In the genomic region with DNA sequence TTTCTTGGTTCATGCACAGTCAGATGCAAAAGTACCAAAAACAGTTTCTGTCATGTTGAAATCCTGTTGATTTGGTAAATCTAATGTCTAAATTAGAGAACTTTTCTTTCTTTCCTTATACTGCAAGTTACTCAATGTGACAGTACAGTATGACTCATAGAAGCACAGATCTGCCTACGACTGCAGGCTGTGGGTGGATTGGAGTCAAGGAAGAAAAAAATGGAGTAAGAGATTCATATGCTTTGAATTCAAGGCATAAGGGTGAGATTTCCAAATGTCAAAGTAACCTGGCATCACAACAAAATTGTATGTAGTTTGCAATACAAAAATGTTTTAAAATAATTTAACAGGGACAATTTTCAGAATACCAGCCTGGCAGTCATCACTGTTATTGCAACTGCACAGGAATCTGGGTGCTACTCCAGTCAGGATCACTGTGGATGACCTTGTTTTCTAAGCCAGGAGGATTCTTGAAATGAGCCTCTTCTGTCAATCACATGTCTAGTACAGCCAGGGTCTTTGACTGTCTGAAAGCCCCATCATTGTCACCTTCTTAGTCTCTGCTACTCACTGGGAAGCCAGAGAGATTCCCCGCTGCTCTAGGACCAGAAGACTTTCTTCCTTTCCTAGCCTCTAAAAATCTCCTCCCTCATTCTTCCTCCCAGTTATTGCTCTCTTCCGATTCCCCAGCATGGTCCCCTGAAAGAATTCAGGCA, we compare ENCODE assay signal across 9 cellular contexts.
DNase-seq lines count a peak whose midpoint lies in the region; ATAC-seq, FAIRE-seq and TF ChIP-seq lines count a peak whose summit lies in the region.
"Had no signal": no experiment of that assay in that cellular context is flagged by ENCODE, and none has a peak within 500 bp of the region (broad histone marks: within the 10 kb centered on the region; RNA-seq: fewer than 3 reads in every experiment).

No MANE protein-coding gene starts in this region.

- H3K27ac Mint-ChIP-seq in activated CD4-positive, alpha-beta T cell treated with anti-CD3 and anti-CD28 coated beads, Interleukin-2, amount 10 ng/mL, durations not matched to agents 7 days and 5 days, result no peak overlapping the region
- H3K27ac Mint-ChIP-seq: stimulated activated naive CD8-positive, alpha-beta T cell treated with anti-CD3 and anti-CD28 coated beads, Interleukin-15, Interleukin-2, amounts not matched to agents 100 ng/mL and 50 ng/mL, for 24 hours had no signal

- H3K4me3 Mint-ChIP-seq in activated CD4-positive, alpha-beta T cell treated with anti-CD3 and anti-CD28 coated beads, Interleukin-2, amount 10 ng/mL, durations not matched to agents 7 days and 5 days, result no peak overlapping the region
- H3K4me3 Mint-ChIP-seq: stimulated activated naive CD8-positive, alpha-beta T cell treated with anti-CD3 and anti-CD28 coated beads, Interleukin-15, Interleukin-2, amounts not matched to agents 100 ng/mL and 50 ng/mL, for 24 hours had no signal

- no peaks in the 10 kb centered on the region for H3K9me3 ChIP-seq in adipocyte (ENCODE audit: control insufficient read depth, low read length)
- no peaks in the 10 kb centered on the region for H3K9me3 ChIP-seq in left ventricle myocardium inferior (replicated peaks)
- H3K9me3 ChIP-seq in spleen, result peaks cover 0 to 4% (median 0%) of the 10 kb centered on the region in 8 donors

- H3K27ac ChIP-seq in left ventricle myocardium inferior (replicated peaks) (peak overlapping the region; percentile 52), spleen (peak overlapping the region in 6 of 8 donors; percentile 22 to 72 (median 53))

- H3K4me1 ChIP-seq in adipocyte (ENCODE audit: control insufficient read depth, insufficient read depth, low read length) (peaks cover 52% of the 10 kb centered on the region), left ventricle myocardium inferior (peaks cover 15% of the 10 kb centered on the region), spleen (peaks cover 0 to 19% (median 7%) of the 10 kb centered on the region in 6 donors)

- CTCF ChIA-PET in activated CD4-positive, alpha-beta T cell treated with anti-CD3 and anti-CD28 coated beads, Interleukin-2, amount 10 ng/mL, durations not matched to agents 7 days and 5 days (lab: Charles Lee), result no interaction called here

- H3K4me1 Mint-ChIP-seq in activated CD4-positive, alpha-beta T cell treated with anti-CD3 and anti-CD28 coated beads, Interleukin-2, amount 10 ng/mL, durations not matched to agents 7 days and 5 days, result no peaks in the 10 kb centered on the region

- H3K27me3 ChIP-seq in adipocyte (replicated peaks; ENCODE audit: control insufficient read depth, insufficient read depth, low read length) (no peaks in the 10 kb centered on the region), left ventricle myocardium inferior (ENCODE audit: low read depth) (no peaks in the 10 kb centered on the region), spleen (replicated peaks in 1 of 7) (no peaks in the 10 kb centered on the region)

- no peaks in the 10 kb centered on the region for H3K9me3 Mint-ChIP-seq in activated CD4-positive, alpha-beta T cell treated with anti-CD3 and anti-CD28 coated beads, Interleukin-2, amount 10 ng/mL, durations not matched to agents 7 days and 5 days
- H3K9me3 Mint-ChIP-seq: stimulated activated naive CD8-positive, alpha-beta T cell treated with anti-CD3 and anti-CD28 coated beads, Interleukin-15, Interleukin-2, amounts not matched to agents 100 ng/mL and 50 ng/mL, for 24 hours had no signal

- H3K36me3 ChIP-seq in adipocyte (ENCODE audit: control insufficient read depth, insufficient read depth, low read length, severe bottlenecking) (no peaks in the 10 kb centered on the region), left ventricle myocardium inferior (no peaks in the 10 kb centered on the region), spleen (no peaks in the 10 kb centered on the region)

- peak; percentile 93 for DNase-seq in adipocyte (ENCODE audit: low read depth)
- no peak for DNase-seq in left ventricle myocardium inferior
- no peak for DNase-seq in spleen
- no peak for DNase-seq in GM19239 (ENCODE audit: insufficient read length, low spot score)
- DNase-seq in SK-N-DZ (ENCODE audit: low spot score), result no peak
- no peak for DNase-seq in stimulated activated CD8-positive, alpha-beta memory T cell treated with anti-CD3 and anti-CD28 coated beads, Interleukin-4, amount 100 ng/mL, for 48 hours
- DNase-seq in activated CD4-positive, alpha-beta T cell treated with anti-CD3 and anti-CD28 coated beads, Interleukin-2, amount 10 ng/mL, durations not matched to agents 7 days and 5 days, result no peak

- peak overlapping the region; percentile 60 for H3K4me3 ChIP-seq in adipocyte (ENCODE audit: low read length)
- H3K4me3 ChIP-seq in left ventricle myocardium inferior, result no peak overlapping the region
- no peak overlapping the region for H3K4me3 ChIP-seq in spleen

- 51 to 79% (median 62%) methylated on average over 3 of the region's 3 CpGs for WGBS in spleen, 5 donors

- intact Hi-C loops in left ventricle myocardium inferior (cut with micrococcal nuclease) (no loop called here), spleen (cut with DNase I; ENCODE audit: low total_unique reads) (no loop called here)

- TF ChIP-seq CTCF in left ventricle myocardium inferior (IDR thresholded peaks at IDR 0.05; ENCODE audit: borderline replicate concordance) (no peak), spleen (IDR thresholded peaks at IDR 0.05 in 8 of 11, conservative IDR thresholded peaks at IDR 0.05 in 3 of 11) (no peak)

- peak overlapping the region; percentile 85 for H3K9ac ChIP-seq in adipocyte (ENCODE audit: low read length)

- no peaks in the 10 kb centered on the region for H3K36me3 Mint-ChIP-seq in activated CD4-positive, alpha-beta T cell treated with anti-CD3 and anti-CD28 coated beads, Interleukin-2, amount 10 ng/mL, durations not matched to agents 7 days and 5 days (ENCODE audit: low read depth)

- TF ChIP-seq POLR2A in spleen (IDR thresholded peaks at IDR 0.05), result no peak

- POLR2A ChIA-PET in activated CD4-positive, alpha-beta T cell treated with anti-CD3 and anti-CD28 coated beads, Interleukin-2, amount 10 ng/mL, durations not matched to agents 7 days and 5 days (lab: Charles Lee), result no interaction called here

- H3K27me3 Mint-ChIP-seq in activated CD4-positive, alpha-beta T cell treated with anti-CD3 and anti-CD28 coated beads, Interleukin-2, amount 10 ng/mL, durations not matched to agents 7 days and 5 days, result no peaks in the 10 kb centered on the region
- H3K27me3 Mint-ChIP-seq: stimulated activated naive CD8-positive, alpha-beta T cell treated with anti-CD3 and anti-CD28 coated beads, Interleukin-15, Interleukin-2, amounts not matched to agents 100 ng/mL and 50 ng/mL, for 24 hours had no signal

- no peak for FAIRE-seq in GM19239 (lab: Jason Lieb, UNC)

- ATAC-seq in HG03442 (IDR thresholded peaks at IDR 0.05; ENCODE audit: unreplicated experiment), result peak; percentile 45
